In the genomic region with DNA sequence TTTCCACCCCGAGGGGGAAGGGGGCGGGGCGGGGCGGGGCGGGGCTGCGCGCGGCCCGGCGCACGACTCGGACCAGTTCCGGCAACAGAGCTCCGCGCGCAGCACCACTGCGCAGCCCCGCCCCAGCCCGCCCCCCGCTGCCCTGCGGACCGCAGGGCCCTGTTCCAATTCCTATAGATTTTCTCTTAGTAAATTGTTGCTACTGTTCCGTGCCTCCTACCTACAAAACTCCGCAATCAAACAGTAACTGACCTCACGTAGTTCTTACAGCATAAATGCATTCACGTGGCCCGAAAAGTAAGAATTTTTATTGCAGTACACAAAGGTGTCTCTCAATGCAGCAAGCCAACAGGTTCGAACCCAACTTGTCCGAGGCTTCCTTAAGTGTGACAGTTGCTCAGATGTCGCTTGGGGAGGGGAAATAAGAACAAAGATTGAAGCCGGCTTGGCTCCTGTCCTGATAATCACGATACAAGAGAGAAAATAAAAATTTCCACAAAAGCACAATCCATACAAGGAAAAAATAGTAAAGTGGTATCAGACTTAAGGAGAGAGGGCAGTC, we compare ENCODE assay signal across 8 cellular contexts. TPM values are rescaled to one million over a fixed set of nuclear protein-coding genes. Genes with fewer than 3 reads are reported as not detected.
A peak's percentile ranks its signal among the peaks of the same experiment; 100 is the strongest.
DNase-seq lines count a peak whose midpoint lies in the region; ATAC-seq and TF ChIP-seq lines count a peak whose summit lies in the region.

No MANE protein-coding gene starts in this region.

- intact Hi-C loops in testis (cut with DNase I; ENCODE audit: low total_unique reads), result no loop called here

- peaks cover 87% of the 10 kb centered on the region for H3K79me2 ChIP-seq in GM23338 (replicated peaks; ENCODE audit: insufficient read depth)

- H3K4me1 Mint-ChIP-seq in activated T-cell treated with anti-CD3 and anti-CD28 coated beads, Interleukin-2, amount 50 U/mL, for 72 hours (ENCODE audit: low read depth), result peaks cover 46% of the 10 kb centered on the region
- H3K4me1 Mint-ChIP-seq in GM23338, result peaks cover 24% of the 10 kb centered on the region

- DNase-seq in activated T-cell treated with anti-CD3 and anti-CD28 coated beads, Interleukin-2, amount 50 U/mL, for 72 hours, result peak in 1 of 2 donors; percentile 4
- no peak for DNase-seq in activated T-cell treated with anti-CD3 and anti-CD28 coated beads, Interleukin-2, amount 50 U/mL, for 48 hours
- DNase-seq in GM23338 (ENCODE audit: low spot score), result peak; percentile 84
- peak; percentile 69 for DNase-seq in T follicular helper cell (ENCODE audit: low read depth)
- peak; percentile 66 for DNase-seq in effector CD4-positive, alpha-beta T cell
- DNase-seq in lung microvascular endothelial cell (ENCODE audit: low read depth in 2 of 2), result peak; percentile 81 to 89
- DNase-seq in testis, result peak; percentile 78

- TF ChIP-seq CTCF in GM23338 (conservative IDR thresholded peaks at IDR 0.05; ENCODE audit: low read depth in 2 of 2) (no peak), testis (IDR thresholded peaks at IDR 0.05) (no peak)

- H3K9me3 Mint-ChIP-seq in activated T-cell treated with anti-CD3 and anti-CD28 coated beads, Interleukin-2, amount 50 U/mL, for 72 hours, result no peaks in the 10 kb centered on the region
- H3K9me3 Mint-ChIP-seq in GM23338, result 0 out of 3 replicates have a peak, but pooled peaks cover 3% of the 10 kb centered on the region

- H2AFZ ChIP-seq in GM23338, result no peak overlapping the region

- H3K36me3 Mint-ChIP-seq in activated T-cell treated with anti-CD3 and anti-CD28 coated beads, Interleukin-2, amount 50 U/mL, for 72 hours (ENCODE audit: insufficient read depth in 2 of 2), result peaks cover 4 to 6% of the 10 kb centered on the region in 2 donors
- peaks cover 10% of the 10 kb centered on the region; the same call in 2 of the 3 replicates for H3K36me3 Mint-ChIP-seq in GM23338 (ENCODE audit: low read depth)

- no peak for TF ChIP-seq POLR2A in testis (IDR thresholded peaks at IDR 0.05)

- H3K27ac ChIP-seq in GM23338 (ENCODE audit: low read depth) (peak overlapping the region; percentile 96), testis (peak overlapping the region; percentile 96 to 97)

- H3K27me3 Mint-ChIP-seq in activated T-cell treated with anti-CD3 and anti-CD28 coated beads, Interleukin-2, amount 50 U/mL, for 72 hours (ENCODE audit: low read depth), result no peaks in the 10 kb centered on the region
- H3K27me3 Mint-ChIP-seq in GM23338 (ENCODE audit: insufficient read depth, low read depth, poor library complexity), result peaks cover 15% of the 10 kb centered on the region

- H3K4me1 ChIP-seq in GM23338 (ENCODE audit: insufficient read depth), result peaks cover 31% of the 10 kb centered on the region
- peaks cover 5% of the 10 kb centered on the region for H3K4me1 ChIP-seq in testis

- H3K36me3 ChIP-seq in GM23338 (ENCODE audit: insufficient read depth) (no peaks in the 10 kb centered on the region), testis (ENCODE audit: low read depth, missing control alignments) (no peaks in the 10 kb centered on the region)

- H3K4me2 ChIP-seq in GM23338, result peak overlapping the region; percentile 80

- peak overlapping the region; percentile 70 for H3K4me3 ChIP-seq in GM23338
- H3K4me3 ChIP-seq in testis, result peak overlapping the region; percentile 88 to 90

- H3K27ac Mint-ChIP-seq in activated T-cell treated with anti-CD3 and anti-CD28 coated beads, Interleukin-2, amount 50 U/mL, for 72 hours, result peak overlapping the region; percentile 98
- peak overlapping the region; percentile 91 for H3K27ac Mint-ChIP-seq in GM23338

- ATAC-seq in activated T-cell treated with anti-CD3 and anti-CD28 coated beads, Interleukin-2, amount 50 U/mL, for 72 hours (replicated peaks in 1 of 2), result peak; percentile 74 to 79
- peak; percentile 59 for ATAC-seq in GM23338

- no peak for TF ChIP-seq EP300 in Ishikawa (IDR thresholded peaks at IDR 0.05; ENCODE audit: borderline replicate concordance)

- H3K4me3 Mint-ChIP-seq in activated T-cell treated with anti-CD3 and anti-CD28 coated beads, Interleukin-2, amount 50 U/mL, for 72 hours, result peak overlapping the region; percentile 89 to 96
- peak overlapping the region; percentile 97 for H3K4me3 Mint-ChIP-seq in GM23338

- no peaks in the 10 kb centered on the region for H3K9me2 ChIP-seq in GM23338 (ENCODE audit: insufficient read depth)

- peaks cover 10% of the 10 kb centered on the region; the same call in 1 of the 2 replicates for H3F3A ChIP-seq in GM23338 (replicated peaks; ENCODE audit: low read depth)

- no peaks in the 10 kb centered on the region for H3K9me3 ChIP-seq in testis

- TF ChIP-seq RAD21 in Ishikawa (IDR thresholded peaks at IDR 0.05; ENCODE audit: low read depth), result no peak

- WGBS in testis, 2 donors, result 0 to 1% methylated on average over 10 to 32 of the region's 32 CpGs

- H3K27me3 ChIP-seq in GM23338 (ENCODE audit: insufficient read depth) (no peaks in the 10 kb centered on the region), testis (no peaks in the 10 kb centered on the region)

- H4K20me1 ChIP-seq in GM23338 (replicated peaks; ENCODE audit: insufficient read depth), result peaks cover 15% of the 10 kb centered on the region

TF ChIP-seq in GM23338, 12 proteins besides CTCF, POLR2A, EP300 and RAD21 (continues in another document):
- TF ChIP-seq STAT1 (IDR thresholded peaks at IDR 0.05; ENCODE audit: unreplicated experiment), result no peak

TF ChIP-seq in Ishikawa, 13 proteins besides CTCF, POLR2A, EP300 and RAD21:
- TF ChIP-seq FOXM1 (IDR thresholded peaks at IDR 0.05; ENCODE audit: borderline replicate concordance, low read depth) (no peak), YY1 (IDR thresholded peaks at IDR 0.05; ENCODE audit: low read depth) (no peak), EGR1 (IDR thresholded peaks at IDR 0.05) (no peak), TAF1 (IDR thresholded peaks at IDR 0.05; ENCODE audit: low read depth) (no peak), CEBPB (IDR thresholded peaks at IDR 0.05) (no peak), NFIC (IDR thresholded peaks at IDR 0.05) (no peak)
- TF ChIP-seq, protein P1, sequence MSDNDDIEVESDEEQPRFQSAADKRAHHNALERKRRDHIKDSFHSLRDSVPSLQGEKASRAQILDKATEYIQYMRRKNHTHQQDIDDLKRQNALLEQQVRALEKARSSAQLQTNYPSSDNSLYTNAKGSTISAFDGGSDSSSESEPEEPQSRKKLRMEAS (IDR thresholded peaks at IDR 0.05), result peak; percentile 2; the same call in 1 of the 2 replicates

RNA-seq across cellular contexts. Expression of a gene that starts 1.2 kb away (rescaled TPM):
- 10 to 100 TPM; 33.5 to 35.2 TPM for total RNA-seq in activated T-cell treated with anti-CD3 and anti-CD28 coated beads, Interleukin-2, amount 50 U/mL, for 72 hours
- 60.3 and 61.9 TPM in 2 replicates for total RNA-seq in GM23338 (2014; rRNA removed; shearing (Covaris generic))
- 13.7 and 15.6 TPM in 2 replicates for polyA plus RNA-seq in GM23338 (2016; fragmentation: Nextera tagmentation; extraction: Ambion mirVana)
- 17.2 and 21.0 TPM in 2 replicates for total RNA-seq in lung microvascular endothelial cell
- total RNA-seq in testis, result 100 to 1,000 TPM; 116 to 117 TPM
- polyA plus RNA-seq in testis (ENCODE audit: insufficient read depth, low read depth, low replicate concordance), result 197 TPM

Comparison
In these comparisons a context has a peak if more than half of its experiments do, and no peak if none do; other contexts are left out.
1. DNase-seq: peak in GM23338 (single experiment), T follicular helper cell (single experiment), effector CD4-positive, alpha-beta T cell (single experiment), lung microvascular endothelial cell (2 of 2) and testis (single experiment); none in activated T-cell treated with anti-CD3 and anti-CD28 coated beads, Interleukin-2, amount 50 U/mL, for 48 hours (0 of 2).